Comparison of ENCODE assay signal across 8 cellular contexts in the genomic region with DNA sequence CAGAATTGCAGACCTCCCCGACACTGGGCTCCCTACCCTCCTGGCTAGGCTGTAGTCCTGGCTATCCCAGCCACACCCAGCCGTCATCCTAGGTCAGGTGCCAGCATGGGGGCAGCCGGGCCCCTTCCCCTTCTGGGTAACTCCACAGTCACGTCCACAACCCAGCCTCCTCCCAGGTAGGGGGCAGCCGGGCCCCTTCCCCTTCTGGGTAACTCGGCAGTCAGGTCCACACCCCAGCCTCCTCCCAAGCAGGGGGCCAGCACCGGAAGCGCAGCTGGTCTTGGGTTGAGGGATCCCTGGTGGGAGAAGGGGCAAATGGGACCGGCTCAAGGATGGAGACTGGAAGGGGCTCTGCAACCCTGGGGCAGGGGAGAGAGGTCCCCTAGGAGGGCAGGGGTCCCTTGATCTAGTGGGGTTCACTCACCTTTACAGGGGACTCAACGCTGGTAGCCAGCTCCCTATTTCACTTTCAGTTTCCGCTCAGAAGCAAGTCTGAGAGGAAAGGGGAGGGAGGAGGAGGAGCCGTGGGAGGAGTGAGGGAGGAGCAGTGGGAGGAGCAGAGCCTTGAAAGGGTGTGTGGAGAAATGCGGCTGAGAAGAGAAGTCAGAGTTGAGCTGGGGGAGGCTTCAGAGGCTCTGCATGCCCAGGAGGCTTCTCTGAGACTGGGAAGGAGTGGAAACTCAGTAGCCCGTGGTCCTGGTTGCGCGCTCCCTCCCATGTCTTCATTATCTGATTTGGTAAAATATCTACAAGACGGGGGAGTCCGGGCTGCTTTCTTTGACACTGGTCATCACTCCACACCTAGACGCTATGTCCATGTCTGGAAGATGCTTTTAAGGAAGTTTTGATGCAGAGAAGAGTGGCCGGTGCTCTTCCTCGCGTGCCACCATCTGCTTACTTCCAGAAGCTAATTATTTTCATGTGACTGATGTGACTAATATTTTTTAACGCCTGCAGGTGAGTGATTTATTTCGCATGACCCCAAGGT. TPM values are rescaled to one million over a fixed set of nuclear protein-coding genes. Genes with fewer than 3 reads are reported as not detected.
DNase-seq lines count a peak whose midpoint lies in the region; ATAC-seq and TF ChIP-seq lines count a peak whose summit lies in the region.

A gene (minus strand): TSS at position 494 of the 988 bp plus-strand sequence. CDS start 3,293 bp downstream, outside the sequence.

- peaks cover 12% of the 10 kb centered on the region for H3K27me3 Mint-ChIP-seq in Calu3 (ENCODE audit: unreplicated experiment)
- H3K27me3 Mint-ChIP-seq in neural crest cell (ENCODE audit: low read depth) = peaks cover 16% of the 10 kb centered on the region

- H3K4me3 ChIP-seq in fibroblast of villous mesenchyme (ENCODE audit: low read depth, low read length) (peak within 1 kb of the TSS; percentile 97), stomach (peak within 1 kb of the TSS; percentile 67 to 92 (median 74))

- no peaks in the 10 kb centered on the region for H3K9me3 Mint-ChIP-seq in Calu3 (ENCODE audit: low read depth, unreplicated experiment)
- H3K9me3 Mint-ChIP-seq in neural crest cell = no peaks in the 10 kb centered on the region

- peak within 1 kb of the TSS; percentile 74 for H3K27ac Mint-ChIP-seq in Calu3 (ENCODE audit: unreplicated experiment)
- H3K27ac Mint-ChIP-seq in neural crest cell (ENCODE audit: unreplicated experiment) = no peak within 1 kb of the TSS

- intact Hi-C loops in Calu3 (cut with micrococcal nuclease; ENCODE audit: unreplicated experiment) (loop anchor here (1.0 kb wide), 1 partner anchor 100 kb away; no protein-coding TSS in a partner anchor), stomach (cut with DNase I; ENCODE audit: low total_unique reads) (no loop called here)

- H3K27me3 ChIP-seq in stomach = no peaks in the 10 kb centered on the region

- TF ChIP-seq CTCF in Calu3 (IDR thresholded peaks at IDR 0.05; ENCODE audit: unreplicated experiment) (no peak), fibroblast of villous mesenchyme (IDR thresholded peaks at IDR 0.05; ENCODE audit: insufficient read depth, low read depth, low read length) (no peak), neural crest cell (conservative IDR thresholded peaks at IDR 0.05) (no peak), stomach (IDR thresholded peaks at IDR 0.05) (no peak)

- CTCF ChIA-PET in Calu3 (lab: Charles Lee) = interaction anchor here (0.7 to 1.5 kb wide), 3 partner anchors 99 to 207 kb away, joined by 3 to 8 read pairs (median 4); no protein-coding TSS in a partner anchor

- peak; percentile 86 for DNase-seq in Calu3
- DNase-seq in HT1080 (ENCODE audit: low read depth) = peak; percentile 88
- peak; percentile 73 for DNase-seq in activated T-helper 9 cell treated with anti-CD3 and anti-CD28 coated beads, Interleukin-2, amount 50 U/mL, for 16 hours (ENCODE audit: low read depth)
- DNase-seq in fibroblast of villous mesenchyme (ENCODE audit: low read depth) = peak; percentile 85
- peak; percentile 63 for DNase-seq in neural crest cell (ENCODE audit: low read depth, low spot score)
- peak; percentile 87 for DNase-seq in stomach

- no peak for TF ChIP-seq EP300 in stomach (IDR thresholded peaks at IDR 0.05)

- peaks cover 5 to 25% (median 15%) of the 10 kb centered on the region in 4 donors for H3K4me1 ChIP-seq in stomach

- BruUV-seq in Calu3 (replicated peaks; lab: Mats Ljungman, UMichigan) = TSS peak; percentile 71

- H3K4me1 Mint-ChIP-seq in Calu3 (ENCODE audit: low read depth, unreplicated experiment) (no peaks in the 10 kb centered on the region), neural crest cell (peaks cover 16% of the 10 kb centered on the region)

- peak within 1 kb of the TSS; percentile 73 to 96 (median 85) for H3K27ac ChIP-seq in stomach

- H3K4me3 Mint-ChIP-seq in Calu3 (ENCODE audit: low read depth, unreplicated experiment) (peak within 1 kb of the TSS; percentile 87), neural crest cell (peak within 1 kb of the TSS; percentile 87)

- WGBS in stomach, 5 donors = 10 to 15% (median 14%) methylated on average over 22 to 24 of the region's 24 CpGs

- TF ChIP-seq POLR2A in Raji (IDR thresholded peaks at IDR 0.05; ENCODE audit: insufficient read depth, low read depth, low read length) (peak; percentile 67), stomach (IDR thresholded peaks at IDR 0.05) (peak in 1 of 4 donors; percentile 13)

- ATAC-seq in GM21360 (IDR thresholded peaks at IDR 0.05; ENCODE audit: unreplicated experiment) = peak; percentile 99

- peaks cover 0 to 2% (median 0%) of the 10 kb centered on the region in 4 donors for H3K9me3 ChIP-seq in stomach

- H3K36me3 Mint-ChIP-seq in Calu3 (ENCODE audit: insufficient read depth, unreplicated experiment) = peaks cover 27% of the 10 kb centered on the region
- H3K36me3 Mint-ChIP-seq in neural crest cell (ENCODE audit: low read depth) = peaks cover 19% of the 10 kb centered on the region

- peaks cover 17 to 19% (median 19%) of the 10 kb centered on the region in 4 donors for H3K36me3 ChIP-seq in stomach

RNA-seq across cellular contexts. Expression of the gene that starts here (rescaled TPM):
- total RNA-seq in Calu3 (2022) (19.1 and 30.2 TPM in 2 replicates), fibroblast of villous mesenchyme (11.0 and 20.3 TPM in 2 replicates), neural crest cell (10.5 and 10.6 TPM in 2 replicates), stomach (10 to 100 TPM; 11.7 to 22.8 (median 15.2) TPM)
- total RNA-seq in HT1080 (2014; rRNA removed; shearing (Covaris generic)) = 28.8 and 30.5 TPM in 2 replicates
- polyA plus RNA-seq in HT1080 (2015; cell fraction: cytosol; rRNA removed) = 20.7 and 22.5 TPM in 2 replicates
- polyA plus RNA-seq in HT1080 (2015; cell fraction: nucleus; rRNA removed) = 39.4 and 40.3 TPM in 2 replicates
- polyA plus RNA-seq in stomach = 10 to 100 TPM; 18.1 to 30.2 (median 25.8) TPM

Comparison
In these comparisons a context has a peak if more than half of its experiments do, and no peak if none do; other contexts are left out.
1. Peak in every context shown above with its lines: DNase-seq, ATAC-seq, H3K4me3 ChIP-seq and H3K27ac ChIP-seq.